Comparison of ENCODE assay signal across 13 cellular contexts in genomic region chr15:47409038-47409437, GRCh38.
"Had no signal": no experiment of that assay in that cellular context is flagged by ENCODE, and none has a peak within 500 bp of the region (broad histone marks: within the 10 kb centered on the region; RNA-seq: fewer than 3 reads in every experiment).

No MANE protein-coding gene starts in this region.

- H3K27me3 ChIP-seq: foreskin keratinocyte had no signal

- H3K9me3 ChIP-seq: mucosa of descending colon had no signal

- H3K4me1 ChIP-seq: foreskin keratinocyte had no signal

- DNase-seq: activated CD4-positive, alpha-beta T cell treated with anti-CD3 and anti-CD28 coated beads for 4 hours; activated naive CD4-positive, alpha-beta T cell; dermis blood vessel endothelial cell; foreskin keratinocyte; mucosa of descending colon; natural killer cell; stimulated activated CD4-positive, alpha-beta T cell treated with anti-CD3 and anti-CD28 coated beads, Interleukin-4, amount 100 ng/mL, for 1 hour; stimulated activated CD8-positive, alpha-beta memory T cell treated with anti-CD3 and anti-CD28 coated beads, Interleukin-4, amount 100 ng/mL, for 48 hours; stimulated activated naive CD8-positive, alpha-beta T cell treated with anti-CD3 and anti-CD28 coated beads, Interleukin-15, Interleukin-2, amounts not matched to agents 100 U/mL and 50 U/mL, for 24 hours; WERI-Rb-1 had no signal

- H3K4me1 Mint-ChIP-seq: central memory CD8-positive, alpha-beta T cell; natural killer cell had no signal

- H3K27ac Mint-ChIP-seq: activated T-helper 1 cell treated with anti-CD3 and anti-CD28 coated beads, Interleukin-12 subunit alpha, Interleukin-12 subunit beta, Interleukin-2, Interleukin-4 antibody, amounts not matched to agents 30 ng/mL and 10 ng/mL and 1 ng/mL, durations not matched to agents 14 hours and 24 hours and 36 hours; natural killer cell had no signal

- ATAC-seq: foreskin keratinocyte; mucosa of descending colon; natural killer cell; stimulated activated naive CD8-positive, alpha-beta T cell treated with anti-CD3 and anti-CD28 coated beads, Interleukin-15, Interleukin-2, amounts not matched to agents 100 U/mL and 50 U/mL, for 24 hours had no signal

- H3K36me3 Mint-ChIP-seq: natural killer cell had no signal

- H3K4me3 ChIP-seq: lung, mucosa of descending colon had no signal

- H3K27me3 Mint-ChIP-seq: central memory CD8-positive, alpha-beta T cell had no signal

- H3K27ac ChIP-seq: foreskin keratinocyte, WERI-Rb-1 had no signal

- H3K36me3 ChIP-seq: WERI-Rb-1 had no signal

- H3K4me3 Mint-ChIP-seq: activated T-helper 1 cell treated with anti-CD3 and anti-CD28 coated beads, Interleukin-12 subunit alpha, Interleukin-12 subunit beta, Interleukin-2, Interleukin-4 antibody, amounts not matched to agents 30 ng/mL and 10 ng/mL and 1 ng/mL, durations not matched to agents 14 hours and 24 hours and 36 hours; central memory CD8-positive, alpha-beta T cell; natural killer cell had no signal
